ENCODE assay signal across 1 cellular context in genomic region chr14:92962831-92963095, GRCh38.
TF ChIP-seq lines count a peak whose summit lies in the region.

No MANE protein-coding gene starts in this region.

TF ChIP-seq in A549, 52 proteins besides CTCF, POLR2A, EP300 and RAD21 (continued from another document):
- no peak for TF ChIP-seq PBX3 (IDR thresholded peaks at IDR 0.05)
- no peak for TF ChIP-seq NR3C1 (IDR thresholded peaks at IDR 0.05)
- TF ChIP-seq EHMT2 (IDR thresholded peaks at IDR 0.05; ENCODE audit: low read depth) = no peak
- TF ChIP-seq POLR2AphosphoS2 (conservative IDR thresholded peaks at IDR 0.05; ENCODE audit: low read length) = no peak
- no peak for TF ChIP-seq HES2 (IDR thresholded peaks at IDR 0.05)
- no peak for TF ChIP-seq CEBPB (IDR thresholded peaks at IDR 0.05)
- TF ChIP-seq FOSB (CRISPR knock-in tag; IDR thresholded peaks at IDR 0.05) = no peak
TF ChIP-seq in A549: peak in this region for 0.
